Comparison of ENCODE assay signal across 8 cellular contexts in genomic region chr1:244862699-244863490, GRCh38. TPM values are rescaled to one million over a fixed set of nuclear protein-coding genes. Genes with fewer than 3 reads are reported as not detected.
DNase-seq lines count a peak whose midpoint lies in the region; ATAC-seq and TF ChIP-seq lines count a peak whose summit lies in the region.

No MANE protein-coding gene starts in this region.

- peak overlapping the region; percentile 99 for H3K4me3 ChIP-seq in DOHH2 (ENCODE audit: low read length)
- H3K4me3 ChIP-seq in GM23338: peak overlapping the region; percentile 92
- H3K4me3 ChIP-seq in fibroblast of the aortic adventitia (ENCODE audit: low read depth, low read length): peak overlapping the region; percentile 95
- H3K4me3 ChIP-seq in neural cell (ENCODE audit: low read length): peak overlapping the region; percentile 97

- peaks cover 60% of the 10 kb centered on the region for H3K36me3 Mint-ChIP-seq in GM23338 (ENCODE audit: low read depth)
- peaks cover 57% of the 10 kb centered on the region for H3K36me3 Mint-ChIP-seq in stimulated activated naive CD8-positive, alpha-beta T cell treated with anti-CD3 and anti-CD28 coated beads, Interleukin-15, Interleukin-2, amounts not matched to agents 100 ng/mL and 50 ng/mL, for 24 hours (ENCODE audit: low read depth)

- DNase-seq in GM23338 (ENCODE audit: low spot score): peak; percentile 95
- peak; percentile 91 for DNase-seq in LHCN-M2 (ENCODE audit: low read depth)
- DNase-seq in RWPE1 (ENCODE audit: low spot score): peak; percentile 91
- DNase-seq in activated effector memory CD4-positive, alpha-beta T cell treated with anti-CD3 and anti-CD28 coated beads, Interleukin-2, amount 50 U/mL, for 16 hours: peak; percentile 98
- DNase-seq in fibroblast of the aortic adventitia (ENCODE audit: low read depth): peak; percentile 90

- H3K4me2 ChIP-seq in DOHH2 (ENCODE audit: low read length) (peak overlapping the region; percentile 80), GM23338 (peak overlapping the region; percentile 91), neural cell (ENCODE audit: low read length) (peak overlapping the region; percentile 77)

- H4K20me1 ChIP-seq in DOHH2 (ENCODE audit: control insufficient read depth, insufficient read depth, low read depth, low read length) (peaks cover 43% of the 10 kb centered on the region), GM23338 (replicated peaks; ENCODE audit: insufficient read depth) (peaks cover 48% of the 10 kb centered on the region), neural cell (ENCODE audit: insufficient read depth) (peaks cover 35% of the 10 kb centered on the region)

- TF ChIP-seq CTCF in DOHH2 (IDR thresholded peaks at IDR 0.05; ENCODE audit: low read depth, low read length, poor library complexity, severe bottlenecking) (no peak), GM23338 (conservative IDR thresholded peaks at IDR 0.05; ENCODE audit: low read depth in 2 of 2) (no peak), RWPE1 (conservative IDR thresholded peaks at IDR 0.05; ENCODE audit: low read depth) (no peak), fibroblast of the aortic adventitia (IDR thresholded peaks at IDR 0.05; ENCODE audit: insufficient read depth, low read length) (no peak), neural cell (IDR thresholded peaks at IDR 0.05; ENCODE audit: poor library complexity, severe bottlenecking) (peak; percentile 16)

- H3K9me3 ChIP-seq in DOHH2 (ENCODE audit: control insufficient read depth, insufficient read depth, low read length) (no peaks in the 10 kb centered on the region), neural cell (ENCODE audit: low read length) (no peaks in the 10 kb centered on the region)

- POLR2A ChIA-PET in RWPE1 (lab: Yijun Ruan, JAX; ENCODE audit: low non-redundant PET): no interaction called here

- H3K27ac Mint-ChIP-seq in GM23338: peak overlapping the region; percentile 99
- peak overlapping the region; percentile 99 for H3K27ac Mint-ChIP-seq in stimulated activated naive CD8-positive, alpha-beta T cell treated with anti-CD3 and anti-CD28 coated beads, Interleukin-15, Interleukin-2, amounts not matched to agents 100 ng/mL and 50 ng/mL, for 24 hours

- ATAC-seq in GM23338: peak; percentile 70

- peaks cover 48% of the 10 kb centered on the region for H3F3A ChIP-seq in DOHH2 (ENCODE audit: control insufficient read depth, insufficient read depth)
- H3F3A ChIP-seq in GM23338 (replicated peaks; ENCODE audit: low read depth): peaks cover 22% of the 10 kb centered on the region
- H3F3A ChIP-seq in neural cell (ENCODE audit: insufficient read depth, low read length, poor library complexity, severe bottlenecking): peaks cover 10% of the 10 kb centered on the region

- H2AFZ ChIP-seq in GM23338 (no peak overlapping the region), neural cell (ENCODE audit: low read depth, low read length) (no peak overlapping the region)

- H3K27ac ChIP-seq in DOHH2 (ENCODE audit: low read depth, low read length) (peak overlapping the region; percentile 85), GM23338 (ENCODE audit: low read depth) (peak overlapping the region; percentile 98), RWPE1 (peak overlapping the region; percentile 97), neural cell (ENCODE audit: low read length) (peak overlapping the region; percentile 100)

- H3K9ac ChIP-seq in neural cell (ENCODE audit: low read length): peak overlapping the region; percentile 100

- H3K79me2 ChIP-seq in DOHH2 (ENCODE audit: control insufficient read depth, low read length) (peaks cover 79% of the 10 kb centered on the region), GM23338 (replicated peaks; ENCODE audit: insufficient read depth) (peaks cover 76% of the 10 kb centered on the region), neural cell (replicated peaks; ENCODE audit: insufficient read depth, low read length) (peaks cover 58% of the 10 kb centered on the region)

- H3K27me3 ChIP-seq in DOHH2 (ENCODE audit: control insufficient read depth, low read length): peaks cover 4% of the 10 kb centered on the region; the same call in 1 of the 2 replicates
- no peaks in the 10 kb centered on the region for H3K27me3 ChIP-seq in GM23338 (ENCODE audit: insufficient read depth)
- no peaks in the 10 kb centered on the region for H3K27me3 ChIP-seq in neural cell (ENCODE audit: insufficient read depth, low read depth, low read length)

- peaks cover 51% of the 10 kb centered on the region for H3K4me1 ChIP-seq in DOHH2 (ENCODE audit: control insufficient read depth, low read length)
- peaks cover 22% of the 10 kb centered on the region for H3K4me1 ChIP-seq in GM23338 (ENCODE audit: insufficient read depth)

- H3K9me3 Mint-ChIP-seq in GM23338: peaks cover 4% of the 10 kb centered on the region; the same call in 1 of the 3 replicates
- no peaks in the 10 kb centered on the region for H3K9me3 Mint-ChIP-seq in stimulated activated naive CD8-positive, alpha-beta T cell treated with anti-CD3 and anti-CD28 coated beads, Interleukin-15, Interleukin-2, amounts not matched to agents 100 ng/mL and 50 ng/mL, for 24 hours

- H3K9me2 ChIP-seq in DOHH2 (replicated peaks; ENCODE audit: control insufficient read depth, low read length) (no peaks in the 10 kb centered on the region), GM23338 (ENCODE audit: insufficient read depth) (no peaks in the 10 kb centered on the region), neural cell (ENCODE audit: insufficient read depth, low read length) (no peaks in the 10 kb centered on the region)

- H3K36me3 ChIP-seq in DOHH2 (ENCODE audit: control insufficient read depth, low read length) (peaks cover 62% of the 10 kb centered on the region), GM23338 (ENCODE audit: insufficient read depth) (peaks cover 30% of the 10 kb centered on the region), neural cell (ENCODE audit: insufficient read depth, low read length) (peaks cover 7% of the 10 kb centered on the region)

- peak; percentile 79 for TF ChIP-seq EP300 in neural cell (conservative IDR thresholded peaks at IDR 0.05; ENCODE audit: poor library complexity, severe bottlenecking)

- peaks cover 39% of the 10 kb centered on the region for H3K4me1 Mint-ChIP-seq in GM23338
- peaks cover 63% of the 10 kb centered on the region for H3K4me1 Mint-ChIP-seq in stimulated activated naive CD8-positive, alpha-beta T cell treated with anti-CD3 and anti-CD28 coated beads, Interleukin-15, Interleukin-2, amounts not matched to agents 100 ng/mL and 50 ng/mL, for 24 hours (ENCODE audit: low read depth)

- TF ChIP-seq RAD21 in neural cell (conservative IDR thresholded peaks at IDR 0.05): no peak

- CTCF ChIA-PET in RWPE1 (lab: Yijun Ruan, JAX): interaction anchor here (1.0 to 1.7 kb wide), 2 partner anchors 108 to 180 kb away, joined by 3 to 5 read pairs; no protein-coding TSS in a partner anchor

- peaks cover 18% of the 10 kb centered on the region for H3K27me3 Mint-ChIP-seq in GM23338 (ENCODE audit: insufficient read depth, low read depth, poor library complexity)
- H3K27me3 Mint-ChIP-seq in stimulated activated naive CD8-positive, alpha-beta T cell treated with anti-CD3 and anti-CD28 coated beads, Interleukin-15, Interleukin-2, amounts not matched to agents 100 ng/mL and 50 ng/mL, for 24 hours: no peaks in the 10 kb centered on the region

- peak overlapping the region; percentile 91 for H3K4me3 Mint-ChIP-seq in GM23338
- peak overlapping the region; percentile 97 for H3K4me3 Mint-ChIP-seq in stimulated activated naive CD8-positive, alpha-beta T cell treated with anti-CD3 and anti-CD28 coated beads, Interleukin-15, Interleukin-2, amounts not matched to agents 100 ng/mL and 50 ng/mL, for 24 hours

TF ChIP-seq in GM23338, 12 proteins besides CTCF, POLR2A, EP300 and RAD21:
- TF ChIP-seq NANOG (IDR thresholded peaks at IDR 0.05; ENCODE audit: borderline replicate concordance) (no peak), ETS1 (IDR thresholded peaks at IDR 0.05) (peak; percentile 48; the same call in 1 of the 2 replicates), CREB1 (CRISPR knock-in tag; IDR thresholded peaks at IDR 0.05; ENCODE audit: low read depth) (peak; percentile 95), ZNF331 (CRISPR knock-in tag; IDR thresholded peaks at IDR 0.05; ENCODE audit: low read depth) (no peak)

TF ChIP-seq in neural cell, 6 proteins besides CTCF, POLR2A, EP300 and RAD21 (continues in another document):
- TF ChIP-seq EZH2 (IDR thresholded peaks at IDR 0.05; ENCODE audit: borderline replicate concordance, insufficient read depth, low read length, poor library complexity, severe bottlenecking): no peak
- peak; percentile 97 for TF ChIP-seq MXI1 (conservative IDR thresholded peaks at IDR 0.05; ENCODE audit: poor library complexity, severe bottlenecking)
- peak; percentile 71 for TF ChIP-seq POLR2AphosphoS5 (IDR thresholded peaks at IDR 0.05)

RNA-seq across cellular contexts. Expression of gene HNRNPU, which starts 1.4 kb away (rescaled TPM):
- total RNA-seq in GM23338 (2014; rRNA removed; shearing (Covaris generic)): 630 and 687 TPM in 2 replicates
- 406 and 422 TPM in 2 replicates for polyA plus RNA-seq in GM23338 (2016; fragmentation: Nextera tagmentation; extraction: Ambion mirVana)
- total RNA-seq in LHCN-M2 (2014; rRNA removed): 377 and 407 TPM in 2 replicates
- 282 TPM for polyA plus RNA-seq in LHCN-M2 (2012)
- total RNA-seq in fibroblast of the aortic adventitia (ENCODE audit: low replicate concordance): 348 and 773 TPM in 2 replicates
- 303 and 346 TPM in 2 replicates for polyA plus RNA-seq in neural cell
- 555 and 641 TPM in 2 replicates for polyA minus RNA-seq in neural cell

RNA-seq across cellular contexts. Expression of gene COX20, which starts 27.4 kb away (rescaled TPM):
- total RNA-seq in GM23338 (2014; rRNA removed; shearing (Covaris generic)): 19.3 and 20.0 TPM in 2 replicates
- polyA plus RNA-seq in GM23338 (2016; fragmentation: Nextera tagmentation; extraction: Ambion mirVana) (175 and 187 TPM in 2 replicates), neural cell (110 and 169 TPM in 2 replicates)
- total RNA-seq in LHCN-M2 (2014; rRNA removed) (54.7 and 56.8 TPM in 2 replicates), fibroblast of the aortic adventitia (ENCODE audit: low replicate concordance) (44.2 and 98.5 TPM in 2 replicates)
- polyA plus RNA-seq in LHCN-M2 (2012): 71.7 TPM
- 69.4 and 86.9 TPM in 2 replicates for polyA minus RNA-seq in neural cell

Comparison
In these comparisons a context has a peak if more than half of its experiments do, and no peak if none do; other contexts are left out.
1. Peak in every context shown above with its lines: DNase-seq, ATAC-seq, H3K4me3 ChIP-seq and H3K27ac ChIP-seq.